Comparison of ENCODE assay signal across 8 cellular contexts in the genomic region with DNA sequence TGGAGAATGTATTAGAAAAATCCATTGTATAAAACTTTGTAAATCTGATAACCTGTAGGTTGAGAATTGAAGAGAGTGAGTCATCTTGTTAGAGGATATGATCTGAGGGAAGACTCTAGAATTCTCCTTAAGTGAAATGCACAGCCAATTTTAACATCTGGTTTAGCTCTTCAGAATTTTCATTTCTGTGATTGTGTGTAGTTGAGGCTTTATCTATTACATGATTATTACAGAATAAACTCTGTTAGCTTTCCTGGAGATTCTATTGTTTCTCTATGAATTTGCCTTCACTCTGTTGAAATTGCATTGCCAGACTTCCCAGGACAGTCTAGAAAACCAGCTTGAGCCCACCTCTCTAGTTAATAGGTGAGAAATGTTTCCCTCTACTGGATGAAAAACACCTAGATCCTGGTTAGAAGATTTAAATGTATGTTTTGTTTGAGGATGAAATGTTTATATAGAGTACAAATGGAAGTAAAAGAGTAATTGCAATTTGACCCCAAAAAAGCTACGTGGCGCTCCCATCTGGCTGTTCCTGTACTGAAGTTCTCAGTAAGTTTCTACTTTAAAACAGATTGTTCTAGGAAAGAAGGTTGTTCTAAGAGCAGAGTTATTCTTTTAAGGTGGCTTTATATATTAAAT. TPM values are rescaled to one million over a fixed set of nuclear protein-coding genes. Genes with fewer than 3 reads are reported as not detected.
DNase-seq lines count a peak whose midpoint lies in the region; ATAC-seq and TF ChIP-seq lines count a peak whose summit lies in the region.

No MANE protein-coding gene starts in this region.

- H3K27me3 ChIP-seq in CD8-positive, alpha-beta memory T cell (ENCODE audit: insufficient read depth, low read length, poor library complexity, severe bottlenecking): no peaks in the 10 kb centered on the region
- H3K27me3 ChIP-seq in gastroesophageal sphincter: no peaks in the 10 kb centered on the region

- peak overlapping the region; percentile 93 for H3K27ac ChIP-seq in CD8-positive, alpha-beta memory T cell (ENCODE audit: low read depth, low read length)
- H3K27ac ChIP-seq in VCaP: peak overlapping the region; percentile 89
- H3K27ac ChIP-seq in gastroesophageal sphincter: peak overlapping the region; percentile 84 to 99 (median 96)

- ATAC-seq in gastroesophageal sphincter (no peak), GM18873 (IDR thresholded peaks at IDR 0.05; ENCODE audit: low FRiP score, unreplicated experiment) (no peak), HG03159 (IDR thresholded peaks at IDR 0.05; ENCODE audit: unreplicated experiment) (no peak)
- no peak for ATAC-seq in stimulated activated effector memory CD8-positive, alpha-beta T cell treated with anti-CD3 and anti-CD28 coated beads, Interleukin-12 subunit alpha, Interleukin-12 subunit beta, amount 100 ng/mL, for 72 hours

- no peak for TF ChIP-seq POLR2A in gastroesophageal sphincter (IDR thresholded peaks at IDR 0.05)

- H3K36me3 ChIP-seq in CD8-positive, alpha-beta memory T cell (ENCODE audit: insufficient read depth, low read length): no peaks in the 10 kb centered on the region
- H3K36me3 ChIP-seq in gastroesophageal sphincter: peaks cover 0 to 6% of the 10 kb centered on the region in 2 donors

- peaks cover 48 to 68% (median 61%) of the 10 kb centered on the region in 3 donors for H3K4me1 Mint-ChIP-seq in CD8-positive, alpha-beta memory T cell
- peaks cover 50% of the 10 kb centered on the region for H3K4me1 Mint-ChIP-seq in stimulated activated effector memory CD8-positive, alpha-beta T cell treated with anti-CD3 and anti-CD28 coated beads, Interleukin-12 subunit alpha, Interleukin-12 subunit beta, amount 100 ng/mL, for 72 hours

- H3K27me3 Mint-ChIP-seq in CD8-positive, alpha-beta memory T cell: no peaks in the 10 kb centered on the region

- H3K4me3 ChIP-seq in CD8-positive, alpha-beta memory T cell (ENCODE audit: low read length): peak overlapping the region; percentile 78
- H3K4me3 ChIP-seq in gastroesophageal sphincter: peak overlapping the region; percentile 68 to 90

- DNase-seq in CD8-positive, alpha-beta memory T cell: no peak
- DNase-seq in HT1080 (ENCODE audit: low read depth) (peak; percentile 54), hypothalamus (lab: John Stamatoyannopoulos, UW) (no peak)
- DNase-seq in stimulated activated effector memory CD8-positive, alpha-beta T cell treated with anti-CD3 and anti-CD28 coated beads, Interleukin-12 subunit alpha, Interleukin-12 subunit beta, amount 100 ng/mL, for 72 hours (ENCODE audit: low spot score in 2 of 2): no peak

- peaks cover 0 to 15% (median 3%) of the 10 kb centered on the region in 3 donors for H3K36me3 Mint-ChIP-seq in CD8-positive, alpha-beta memory T cell
- H3K36me3 Mint-ChIP-seq in stimulated activated effector memory CD8-positive, alpha-beta T cell treated with anti-CD3 and anti-CD28 coated beads, Interleukin-12 subunit alpha, Interleukin-12 subunit beta, amount 100 ng/mL, for 72 hours: peaks cover 24% of the 10 kb centered on the region

- peaks cover 45% of the 10 kb centered on the region for H3K4me1 ChIP-seq in CD8-positive, alpha-beta memory T cell (ENCODE audit: insufficient read depth, low read length)
- peaks cover 0 to 70% (median 21%) of the 10 kb centered on the region in 3 donors for H3K4me1 ChIP-seq in gastroesophageal sphincter

- no peaks in the 10 kb centered on the region for H3K9me3 ChIP-seq in CD8-positive, alpha-beta memory T cell (ENCODE audit: low read length)
- no peaks in the 10 kb centered on the region for H3K9me3 ChIP-seq in gastroesophageal sphincter

- TF ChIP-seq CTCF in VCaP (conservative IDR thresholded peaks at IDR 0.05) (peak; percentile 51), gastroesophageal sphincter (IDR thresholded peaks at IDR 0.05) (peak; percentile 6 to 34 (median 28))

- CTCF ChIA-PET in CD8-positive, alpha-beta memory T cell (lab: Charles Lee): interaction anchor here (1.0 to 3.6 kb wide), 9 partner anchors 11 to 721 kb away, joined by 3 to 15 read pairs (median 4); no protein-coding TSS in a partner anchor

- TF ChIP-seq EP300 in gastroesophageal sphincter (IDR thresholded peaks at IDR 0.05): no peak

- H3K9me3 Mint-ChIP-seq in CD8-positive, alpha-beta memory T cell: no peaks in the 10 kb centered on the region
- no peaks in the 10 kb centered on the region for H3K9me3 Mint-ChIP-seq in stimulated activated effector memory CD8-positive, alpha-beta T cell treated with anti-CD3 and anti-CD28 coated beads, Interleukin-12 subunit alpha, Interleukin-12 subunit beta, amount 100 ng/mL, for 72 hours

- H3K27ac Mint-ChIP-seq in CD8-positive, alpha-beta memory T cell: peak overlapping the region; percentile 30 to 99 (median 84)
- peak overlapping the region; percentile 97 for H3K27ac Mint-ChIP-seq in stimulated activated effector memory CD8-positive, alpha-beta T cell treated with anti-CD3 and anti-CD28 coated beads, Interleukin-12 subunit alpha, Interleukin-12 subunit beta, amount 100 ng/mL, for 72 hours

- peak overlapping the region; percentile 93 to 100 (median 99) for H3K4me3 Mint-ChIP-seq in CD8-positive, alpha-beta memory T cell
- H3K4me3 Mint-ChIP-seq in stimulated activated effector memory CD8-positive, alpha-beta T cell treated with anti-CD3 and anti-CD28 coated beads, Interleukin-12 subunit alpha, Interleukin-12 subunit beta, amount 100 ng/mL, for 72 hours: peak overlapping the region; percentile 95

- POLR2A ChIA-PET in CD8-positive, alpha-beta memory T cell (lab: Charles Lee): interaction anchor here (1.5 kb wide), 1 partner anchor 61 kb away, joined by 4 read pairs; the partner anchor contains the start of gene UBE2N

- 0 to 9% methylated on average over 2 of the region's 2 CpGs for WGBS in gastroesophageal sphincter (ENCODE audit: low coverage in 1 of 2), 2 donors

RNA-seq across cellular contexts. Expression of gene NUDT4, which starts 2.9 kb away (rescaled TPM):
- total RNA-seq in CD8-positive, alpha-beta memory T cell: 10 to 100 TPM; 83.6 to 86.9 TPM
- polyA plus RNA-seq in CD8-positive, alpha-beta memory T cell: 37.1 TPM
- 29.2 and 42.9 TPM in 2 replicates for total RNA-seq in HT1080 (2014; rRNA removed; shearing (Covaris generic))
- polyA plus RNA-seq in HT1080 (2015; cell fraction: cytosol; rRNA removed): 48.1 and 55.2 TPM in 2 replicates
- 26.3 and 32.2 TPM in 2 replicates for polyA plus RNA-seq in HT1080 (2015; cell fraction: nucleus; rRNA removed)
- total RNA-seq in gastroesophageal sphincter: 100 to 1,000 TPM in 1 of 4 donors, 10 to 100 TPM in 3; 91.2 to 146 (median 94.3) TPM
